ENCODE assay signal across 1 cellular context in the genomic region with DNA sequence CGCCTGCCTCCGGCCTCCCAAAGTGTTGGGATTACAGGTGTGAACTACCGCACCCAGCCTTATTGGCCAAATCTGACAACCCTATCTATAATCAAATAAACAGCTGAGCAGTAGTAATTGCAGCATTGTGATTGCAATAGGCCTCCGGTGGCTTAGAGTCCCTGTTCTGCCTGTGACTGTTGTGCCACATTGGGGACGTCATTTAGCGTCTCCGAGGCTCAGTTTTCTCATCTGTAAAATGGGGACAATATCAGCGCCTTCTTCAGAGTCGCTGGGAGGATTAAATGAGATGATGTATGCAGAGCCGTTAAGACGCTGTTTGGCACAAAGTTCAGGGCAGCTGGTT.
TF ChIP-seq lines count a peak whose summit lies in the region.

No MANE protein-coding gene starts in this region.

TF ChIP-seq in endothelial cell of umbilical vein, 7 proteins besides CTCF, POLR2A, EP300 and RAD21:
- no peak for TF ChIP-seq POLR2AphosphoS5 (IDR thresholded peaks at IDR 0.05; ENCODE audit: insufficient read depth, low read depth, low read length)
- TF ChIP-seq, protein P1, sequence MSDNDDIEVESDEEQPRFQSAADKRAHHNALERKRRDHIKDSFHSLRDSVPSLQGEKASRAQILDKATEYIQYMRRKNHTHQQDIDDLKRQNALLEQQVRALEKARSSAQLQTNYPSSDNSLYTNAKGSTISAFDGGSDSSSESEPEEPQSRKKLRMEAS (IDR thresholded peaks at IDR 0.05; ENCODE audit: insufficient read depth, insufficient read length), result no peak
- no peak for TF ChIP-seq GATA2 (IDR thresholded peaks at IDR 0.05; ENCODE audit: insufficient read depth, insufficient read length, low read depth, low read length)
- no peak for TF ChIP-seq MYC (IDR thresholded peaks at IDR 0.05; ENCODE audit: low read depth, low read length)
- TF ChIP-seq JUN (IDR thresholded peaks at IDR 0.05; ENCODE audit: borderline replicate concordance, insufficient read depth, insufficient read length, low read depth), result no peak
- TF ChIP-seq EZH2 (IDR thresholded peaks at IDR 0.05; ENCODE audit: borderline replicate concordance, low read depth, low read length, severe bottlenecking), result no peak
- TF ChIP-seq FOS (IDR thresholded peaks at IDR 0.05; ENCODE audit: borderline replicate concordance, insufficient read depth, low read length), result no peak
